In the genomic region with DNA sequence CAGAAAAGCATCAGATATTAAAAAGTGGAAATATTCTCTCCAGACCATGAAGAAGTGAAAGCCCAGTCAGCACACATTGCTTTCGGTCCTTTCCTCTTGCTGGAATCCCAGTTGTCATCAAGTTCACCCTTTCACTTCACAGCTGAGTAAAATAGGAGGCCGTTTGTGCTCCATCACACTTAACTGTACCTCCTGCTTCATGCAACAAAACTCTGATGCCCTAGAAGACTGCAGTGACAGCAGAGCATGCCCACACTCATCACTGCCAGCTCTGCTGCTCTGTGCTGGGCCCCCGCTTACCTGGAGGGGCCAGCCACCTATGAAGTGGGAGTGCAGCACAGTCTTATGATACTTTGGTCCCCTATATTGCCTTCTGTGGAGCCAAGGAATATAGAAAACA, we compare ENCODE assay signal across 12 cellular contexts.
"Had no signal": no experiment of that assay in that cellular context is flagged by ENCODE, and none has a peak within 500 bp of the region (broad histone marks: within the 10 kb centered on the region; RNA-seq: fewer than 3 reads in every experiment).

No MANE protein-coding gene starts in this region.

- H3K9me3 Mint-ChIP-seq: activated CD4-positive, alpha-beta memory T cell treated with anti-CD3 and anti-CD28 coated beads, Interleukin-2, amount 10 ng/mL, durations not matched to agents 7 days and 5 days; activated T-helper 17 cell treated with anti-CD3 and anti-CD28 coated beads, Interleukin-2, amount 50 U/mL, for 72 hours; nephron had no signal

- H3K27me3 Mint-ChIP-seq: activated CD4-positive, alpha-beta memory T cell treated with anti-CD3 and anti-CD28 coated beads, Interleukin-2, amount 10 ng/mL, durations not matched to agents 7 days and 5 days; activated T-helper 17 cell treated with anti-CD3 and anti-CD28 coated beads, Interleukin-2, amount 50 U/mL, for 72 hours had no signal

- H3K4me3 Mint-ChIP-seq: activated CD4-positive, alpha-beta memory T cell treated with anti-CD3 and anti-CD28 coated beads, Interleukin-2, amount 10 ng/mL, durations not matched to agents 7 days and 5 days; activated T-helper 17 cell treated with anti-CD3 and anti-CD28 coated beads, Interleukin-2, amount 50 U/mL, for 72 hours; nephron had no signal

- DNase-seq: activated CD4-positive, alpha-beta memory T cell treated with anti-CD3 and anti-CD28 coated beads, Interleukin-2, amount 10 ng/mL, durations not matched to agents 7 days and 5 days; activated CD4-positive, alpha-beta T cell treated with anti-CD3 and anti-CD28 coated beads for 1 hour; activated naive CD4-positive, alpha-beta T cell treated with Interleukin-2 at 50 U/mL for 16 hours; dorsolateral prefrontal cortex; erythroblast; gastrocnemius medialis; sigmoid colon; stimulated activated CD4-positive, alpha-beta T cell treated with anti-CD3 and anti-CD28 coated beads, Interleukin-1b, Interleukin-23, amount 100 ng/mL, for 48 hours; tibial artery; uterus had no signal

- H3K27ac Mint-ChIP-seq: activated CD4-positive, alpha-beta memory T cell treated with anti-CD3 and anti-CD28 coated beads, Interleukin-2, amount 10 ng/mL, durations not matched to agents 7 days and 5 days; activated T-helper 17 cell treated with anti-CD3 and anti-CD28 coated beads, Interleukin-2, amount 50 U/mL, for 72 hours had no signal

- ATAC-seq: activated T-helper 17 cell treated with anti-CD3 and anti-CD28 coated beads, Interleukin-2, amount 50 U/mL, for 72 hours; gastrocnemius medialis had no signal
